Comparison of ENCODE assay signal across 29 cellular contexts in genomic region chr11:118552341-118552740, GRCh38. TPM values are rescaled to one million over a fixed set of nuclear protein-coding genes. Genes with fewer than 3 reads are reported as not detected.
"Had no signal": no experiment of that assay in that cellular context is flagged by ENCODE, and none has a peak within 500 bp of the region (broad histone marks: within the 10 kb centered on the region; RNA-seq: fewer than 3 reads in every experiment).

No MANE protein-coding gene starts in this region.

- H3K4me1 ChIP-seq: ascending aorta, breast epithelium, colonic mucosa, esophagus squamous epithelium, gastroesophageal sphincter, heart right ventricle had no signal

- H3K27ac ChIP-seq: ascending aorta, breast epithelium, cardiac muscle cell, colonic mucosa, dorsolateral prefrontal cortex, esophagus squamous epithelium, gastroesophageal sphincter, heart right ventricle, WERI-Rb-1 had no signal

- H3K4me3 ChIP-seq: ascending aorta, breast epithelium, cardiac muscle cell, colonic mucosa, dorsolateral prefrontal cortex, esophagus squamous epithelium, gastroesophageal sphincter, heart right ventricle had no signal

- H3K36me3 ChIP-seq: breast epithelium, colonic mucosa had no signal

- DNase-seq: activated B cell treated with CpG ODN at 0.5 μM for 24 hours; activated CD4-positive, alpha-beta T cell treated with anti-CD3 and anti-CD28 coated beads for 48 hours; activated CD4-positive, alpha-beta T cell treated with anti-CD3 and anti-CD28 coated beads, Interleukin-2, amount 50 U/mL, for 1 hour; activated CD4-positive, alpha-beta T cell treated with anti-CD3 and anti-CD28 coated beads, Interleukin-2, amount 50 U/mL, for 48 hours; activated CD8-positive, alpha-beta memory T cell treated with anti-CD3 and anti-CD28 coated beads for 24 hours; activated CD8-positive, alpha-beta T cell treated with anti-CD3 and anti-CD28 coated beads for 36 hours; activated gamma-delta T cell treated with Interleukin-2 at 50 U/mL for 16 hours; activated naive CD4-positive, alpha-beta T cell treated with anti-CD3 and anti-CD28 coated beads, Interleukin-2, amount 50 U/mL, for 16 hours; activated naive CD4-positive, alpha-beta T cell treated with Interleukin-2 at 50 U/mL for 16 hours; activated T-cell treated with anti-CD3 and anti-CD28 coated beads for 4 hours; activated T-cell treated with anti-CD3 and anti-CD28 coated beads, Interleukin-2, amount 50 U/mL, for 4 hours; central memory CD4-positive, alpha-beta T cell; cerebellar nuclear complex; colonic mucosa; dorsolateral prefrontal cortex; effector memory CD4-positive, alpha-beta T cell; erythroblast; esophagus squamous epithelium; foreskin melanocyte; heart right ventricle; T-helper 1 cell; T-helper 17 cell; T1000; WERI-Rb-1 had no signal

- H3K9me3 ChIP-seq: ascending aorta, breast epithelium, colonic mucosa, esophagus squamous epithelium, gastroesophageal sphincter, heart right ventricle had no signal

- H3K27me3 ChIP-seq: ascending aorta, breast epithelium, cardiac muscle cell, colonic mucosa, dorsolateral prefrontal cortex, esophagus squamous epithelium, gastroesophageal sphincter, heart right ventricle had no signal

RNA-seq across cellular contexts. Expression of gene TTC36, which starts 25.1 kb away (rescaled TPM):
- polyA plus RNA-seq: fibroblast of lung had no signal
